Comparison of ENCODE assay signal across 15 cellular contexts in the genomic region with DNA sequence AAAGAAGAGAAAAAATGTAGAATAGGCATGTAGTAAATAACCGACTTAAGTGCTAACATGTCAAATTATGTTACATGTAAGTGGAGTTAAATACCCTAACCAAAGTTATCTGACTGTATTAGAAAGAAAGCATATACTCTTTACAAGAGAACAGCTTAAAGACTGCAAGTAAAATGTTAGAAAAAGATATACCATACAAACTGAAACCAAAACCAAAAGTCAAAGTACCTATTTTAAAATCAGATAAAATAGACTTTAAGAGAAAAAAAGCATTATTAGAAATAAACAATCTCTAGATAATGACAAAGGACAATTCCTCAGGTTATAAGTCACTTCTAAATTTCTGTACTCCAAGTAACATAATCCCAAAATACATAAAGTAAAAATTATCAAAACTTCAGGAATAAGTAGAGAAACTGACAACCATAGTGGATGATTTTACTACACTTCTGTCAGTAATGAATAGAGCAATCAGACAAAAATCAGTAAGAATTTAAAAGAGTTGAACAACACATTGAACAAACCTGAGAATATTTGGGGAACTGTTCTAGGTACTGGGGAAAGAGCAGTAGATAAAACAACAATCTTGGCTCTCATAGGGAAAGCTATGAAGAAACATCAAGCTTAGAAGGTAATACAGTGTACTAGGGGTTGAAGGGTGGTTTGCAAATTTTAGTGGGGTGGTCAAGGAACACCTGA.
A peak's percentile ranks its signal among the peaks of the same experiment; 100 is the strongest.
DNase-seq lines count a peak whose midpoint lies in the region; ATAC-seq, FAIRE-seq and TF ChIP-seq lines count a peak whose summit lies in the region.
"Had no signal": no experiment of that assay in that cellular context is flagged by ENCODE, and none has a peak within 500 bp of the region (broad histone marks: within the 10 kb centered on the region; RNA-seq: fewer than 3 reads in every experiment).

No MANE protein-coding gene starts in this region.

- H3K36me3 Mint-ChIP-seq in Calu3 (ENCODE audit: insufficient read depth, unreplicated experiment) = peaks cover 5% of the 10 kb centered on the region
- peaks cover 9% of the 10 kb centered on the region for H3K36me3 Mint-ChIP-seq in activated CD4-positive, alpha-beta memory T cell treated with anti-CD3 and anti-CD28 coated beads, Interleukin-2, amount 10 ng/mL, durations not matched to agents 7 days and 5 days (ENCODE audit: low read depth)

- H3K9ac ChIP-seq in kidney (ENCODE audit: low read length in 2 of 2) = no peak overlapping the region
- H3K9ac ChIP-seq: BLaER1 treated with 17β-estradiol and CSF1 and Interleukin-3, amounts not matched to agents 10 nM and 100 nM; SK-N-SH had no signal

- peak; percentile 45 for ATAC-seq in HG02885 (IDR thresholded peaks at IDR 0.05; ENCODE audit: poor library complexity, unreplicated experiment)
- ATAC-seq in GM18517 (IDR thresholded peaks at IDR 0.05; ENCODE audit: unreplicated experiment) = no peak
- no peak for ATAC-seq in GM21447 (IDR thresholded peaks at IDR 0.05; ENCODE audit: unreplicated experiment)
- ATAC-seq: left lobe of liver had no signal

- POLR2A ChIA-PET in activated CD4-positive, alpha-beta memory T cell treated with anti-CD3 and anti-CD28 coated beads, Interleukin-2, amount 10 ng/mL, durations not matched to agents 7 days and 5 days (lab: Charles Lee) = interaction anchor here (0.7 to 4.5 kb wide), 8 partner anchors 9 to 634 kb away, joined by 3 to 25 read pairs (median 6); no protein-coding TSS in a partner anchor

- no peaks in the 10 kb centered on the region for H3K36me3 ChIP-seq in kidney (ENCODE audit: control insufficient read depth in 1 of 2, insufficient read depth in 2 of 2, low read length in 2 of 2)
- H3K36me3 ChIP-seq: BLaER1 treated with 17β-estradiol and CSF1 and Interleukin-3, amounts not matched to agents 10 nM and 100 nM; esophagus muscularis mucosa; prostate gland had no signal

- intact Hi-C loops in Calu3 (cut with micrococcal nuclease; ENCODE audit: unreplicated experiment) = no loop called here
- intact Hi-C loops in kidney (cut with DNase I) = no loop called here

- CTCF ChIA-PET in Calu3 (lab: Charles Lee) = interaction anchor here (2.0 kb wide), 1 partner anchor 65 kb away, joined by 8 read pairs; no protein-coding TSS in a partner anchor
- CTCF ChIA-PET in activated CD4-positive, alpha-beta memory T cell treated with anti-CD3 and anti-CD28 coated beads, Interleukin-2, amount 10 ng/mL, durations not matched to agents 7 days and 5 days (lab: Charles Lee) = interaction anchor here (1.2 to 4.2 kb wide), 8 partner anchors 13 to 173 kb away, joined by 3 to 21 read pairs (median 4); no protein-coding TSS in a partner anchor

- peak overlapping the region; percentile 20 for H3K27ac Mint-ChIP-seq in Calu3 (ENCODE audit: unreplicated experiment)
- peak overlapping the region; percentile 69 for H3K27ac Mint-ChIP-seq in activated CD4-positive, alpha-beta memory T cell treated with anti-CD3 and anti-CD28 coated beads, Interleukin-2, amount 10 ng/mL, durations not matched to agents 7 days and 5 days
- H3K27ac Mint-ChIP-seq: H9 had no signal

- BruUV-seq in Calu3 (replicated peaks; lab: Mats Ljungman, UMichigan) = no TSS peak

- peaks cover 34% of the 10 kb centered on the region for H3K4me1 Mint-ChIP-seq in Calu3 (ENCODE audit: low read depth, unreplicated experiment)
- peaks cover 50% of the 10 kb centered on the region for H3K4me1 Mint-ChIP-seq in activated CD4-positive, alpha-beta memory T cell treated with anti-CD3 and anti-CD28 coated beads, Interleukin-2, amount 10 ng/mL, durations not matched to agents 7 days and 5 days

- no peak for DNase-seq in Calu3
- DNase-seq in activated CD4-positive, alpha-beta memory T cell treated with anti-CD3 and anti-CD28 coated beads, Interleukin-2, amount 10 ng/mL, durations not matched to agents 7 days and 5 days = no peak
- no peak for DNase-seq in kidney
- no peak for DNase-seq in hypothalamus (lab: John Stamatoyannopoulos, UW)
- DNase-seq: H9, hippocampal formation, NCI-H1092 treated with DMSO at 0.1 percent for 48 hours, SK-N-SH had no signal

- H3K9me3 ChIP-seq in kidney (ENCODE audit: control insufficient read depth in 1 of 2, low read length in 2 of 2) = peaks cover 0 to 3% of the 10 kb centered on the region in 2 donors
- H3K9me3 ChIP-seq: prostate gland, SK-N-SH had no signal

- peak; percentile 46 for FAIRE-seq in kidney (lab: Jason Lieb, UNC)

- no peak overlapping the region for H3K4me3 ChIP-seq in kidney (ENCODE audit: low read length in 2 of 2)
- H3K4me3 ChIP-seq: BLaER1 treated with 17β-estradiol and CSF1 and Interleukin-3, amounts not matched to agents 10 nM and 100 nM; esophagus muscularis mucosa; prostate gland had no signal

- H3K27ac ChIP-seq in kidney (ENCODE audit: low read depth in 2 of 2, low read length in 2 of 2) = no peak overlapping the region
- H3K27ac ChIP-seq: BLaER1 treated with 17β-estradiol and CSF1 and Interleukin-3, amounts not matched to agents 10 nM and 100 nM; esophagus muscularis mucosa; prostate gland had no signal

- no peak overlapping the region for H3K4me3 Mint-ChIP-seq in Calu3 (ENCODE audit: low read depth, unreplicated experiment)
- H3K4me3 Mint-ChIP-seq in activated CD4-positive, alpha-beta memory T cell treated with anti-CD3 and anti-CD28 coated beads, Interleukin-2, amount 10 ng/mL, durations not matched to agents 7 days and 5 days = peak overlapping the region; percentile 26
- H3K4me3 Mint-ChIP-seq: H9 had no signal

- H3K4me1 ChIP-seq in kidney (ENCODE audit: control insufficient read depth in 1 of 2, insufficient read depth in 1 of 2, low read depth in 1 of 2, low read length in 2 of 2) = no peaks in the 10 kb centered on the region
- H3K4me1 ChIP-seq: prostate gland had no signal

- no peak for TF ChIP-seq CTCF in Calu3 (IDR thresholded peaks at IDR 0.05; ENCODE audit: unreplicated experiment)
- no peak for TF ChIP-seq CTCF in kidney (IDR thresholded peaks at IDR 0.05; ENCODE audit: borderline replicate concordance, extremely low read depth, insufficient read depth)

- H3K9me3 Mint-ChIP-seq in Calu3 (ENCODE audit: low read depth, unreplicated experiment) = no peaks in the 10 kb centered on the region
- peaks cover 5% of the 10 kb centered on the region for H3K9me3 Mint-ChIP-seq in activated CD4-positive, alpha-beta memory T cell treated with anti-CD3 and anti-CD28 coated beads, Interleukin-2, amount 10 ng/mL, durations not matched to agents 7 days and 5 days

- no peaks in the 10 kb centered on the region for H3K27me3 Mint-ChIP-seq in Calu3 (ENCODE audit: unreplicated experiment)
- no peaks in the 10 kb centered on the region for H3K27me3 Mint-ChIP-seq in activated CD4-positive, alpha-beta memory T cell treated with anti-CD3 and anti-CD28 coated beads, Interleukin-2, amount 10 ng/mL, durations not matched to agents 7 days and 5 days
